ENCODE assay signal across 1 cellular context in genomic region chr5:122584411-122585110, GRCh38.
TF ChIP-seq lines count a peak whose summit lies in the region.

No MANE protein-coding gene starts in this region.

TF ChIP-seq in HEK293, 187 proteins besides CTCF, POLR2A, EP300 and RAD21 (continued from another document):
- TF ChIP-seq ZNF530 (tag by site-specific recombination; IDR thresholded peaks at IDR 0.05; ENCODE audit: low read depth), result no peak
- TF ChIP-seq ZNF146 (tag by site-specific recombination; IDR thresholded peaks at IDR 0.05), result no peak
- no peak for TF ChIP-seq ZNF76 (tag by site-specific recombination; IDR thresholded peaks at IDR 0.05; ENCODE audit: borderline replicate concordance, low read depth)
- TF ChIP-seq SP2 (tag by site-specific recombination; IDR thresholded peaks at IDR 0.05), result no peak
- no peak for TF ChIP-seq ZNF623 (tag by site-specific recombination; IDR thresholded peaks at IDR 0.05)
- TF ChIP-seq WT1 (tag by site-specific recombination; IDR thresholded peaks at IDR 0.05), result no peak
- TF ChIP-seq ZNF2 (tag by site-specific recombination; IDR thresholded peaks at IDR 0.05), result no peak
